Comparison of ENCODE assay signal across 1 cellular context in genomic region chr12:75722714-75723200, GRCh38.
A peak's percentile ranks its signal among the peaks of the same experiment; 100 is the strongest.
TF ChIP-seq lines count a peak whose summit lies in the region.

No MANE protein-coding gene starts in this region.

TF ChIP-seq in K562, 482 proteins besides CTCF, POLR2A, EP300 and RAD21 (continues in another document):
- peak; percentile 93 for TF ChIP-seq MGA (IDR thresholded peaks at IDR 0.05)
- TF ChIP-seq POLR2AphosphoS5 (IDR thresholded peaks at IDR 0.05; ENCODE audit: control insufficient read depth, insufficient read depth, low read depth, low read length) = no peak
- no peak for TF ChIP-seq KLF13 (tag; IDR thresholded peaks at IDR 0.05; ENCODE audit: borderline replicate concordance, low read depth)
- TF ChIP-seq GTF3C2 (IDR thresholded peaks at IDR 0.05; ENCODE audit: borderline replicate concordance, extremely low read depth, insufficient read length) = no peak
- TF ChIP-seq ZNF57 (CRISPR knock-in tag; IDR thresholded peaks at IDR 0.05) = no peak
- no peak for TF ChIP-seq NR0B1 (IDR thresholded peaks at IDR 0.05; ENCODE audit: partially characterized antibody)
- TF ChIP-seq KDM4B (IDR thresholded peaks at IDR 0.05; ENCODE audit: borderline replicate concordance in 2 of 2, low read depth in 1 of 2) = no peak
- TF ChIP-seq NCOR1 (IDR thresholded peaks at IDR 0.05) = no peak
- TF ChIP-seq ZNF280B (CRISPR knock-in tag; IDR thresholded peaks at IDR 0.05) = no peak
- no peak for TF ChIP-seq ZBTB43 (CRISPR knock-in tag; IDR thresholded peaks at IDR 0.05)
- TF ChIP-seq ILK (tag; IDR thresholded peaks at IDR 0.05; ENCODE audit: borderline replicate concordance, low read depth) = no peak
- peak in 1 of 2 experiments; percentile 56 for TF ChIP-seq E2F6 (IDR thresholded peaks at IDR 0.05; ENCODE audit: borderline replicate concordance in 1 of 2, extremely low read depth in 1 of 2, insufficient read depth in 1 of 2, insufficient read length in 1 of 2, low read depth in 1 of 2, low read length in 1 of 2, poor library complexity in 1 of 2, severe bottlenecking in 1 of 2)
- no peak for TF ChIP-seq CHD2 (IDR thresholded peaks at IDR 0.05; ENCODE audit: low read depth, low read length)
- no peak for TF ChIP-seq SAFB2 (IDR thresholded peaks at IDR 0.05; ENCODE audit: borderline replicate concordance, low read depth, low read length, severe bottlenecking)
- 0 out of 2 replicates have a peak, but pooled peaks have one; percentile 49 for TF ChIP-seq ATF4 (CRISPR knock-in tag; IDR thresholded peaks at IDR 0.05)
- 0 out of 2 replicates have a peak, but pooled peaks have one; percentile 6 for TF ChIP-seq VEZF1 (CRISPR knock-in tag; IDR thresholded peaks at IDR 0.05)
- no peak for TF ChIP-seq ZNF133 (CRISPR knock-in tag; IDR thresholded peaks at IDR 0.05)
- no peak for TF ChIP-seq HBP1 (CRISPR knock-in tag; IDR thresholded peaks at IDR 0.05)
- peak; percentile 57 for TF ChIP-seq ZNF239 (CRISPR knock-in tag; IDR thresholded peaks at IDR 0.05)
- TF ChIP-seq ZNF212 (CRISPR knock-in tag; IDR thresholded peaks at IDR 0.05) = peak; percentile 14; the same call in 1 of the 2 replicates
- TF ChIP-seq HES1 (IDR thresholded peaks at IDR 0.05; ENCODE audit: low read depth) = no peak
- TF ChIP-seq EGR1 (conservative IDR thresholded peaks at IDR 0.05) = no peak
- TF ChIP-seq HDAC3 (IDR thresholded peaks at IDR 0.05; ENCODE audit: borderline replicate concordance, partially characterized antibody) = no peak
- peak; percentile 19; the same call in 1 of the 2 replicates for TF ChIP-seq MAX (CRISPR knock-in tag; IDR thresholded peaks at IDR 0.05)
